1 cellular context compared by ENCODE assay signal in genomic region chr13:111036665-111037064, GRCh38.
TF ChIP-seq lines count a peak whose summit lies in the region.

No MANE protein-coding gene starts in this region.

TF ChIP-seq in HCT116, 20 proteins besides CTCF, POLR2A, EP300 and RAD21 (continued from another document):
- TF ChIP-seq REST (IDR thresholded peaks at IDR 0.05; ENCODE audit: low read depth) (no peak), YY1 (IDR thresholded peaks at IDR 0.05; ENCODE audit: extremely low read depth, insufficient replicate concordance, low read depth, low read length) (no peak)
